In genomic region chr6:38572186-38572813, GRCh38 we compare ENCODE assay signal across 10 cellular contexts.
DNase-seq lines count a peak whose midpoint lies in the region; ATAC-seq and TF ChIP-seq lines count a peak whose summit lies in the region.
"Had no signal": no experiment of that assay in that cellular context is flagged by ENCODE, and none has a peak within 500 bp of the region (broad histone marks: within the 10 kb centered on the region; RNA-seq: fewer than 3 reads in every experiment).

No MANE protein-coding gene starts in this region.

- TF ChIP-seq EP300 in stomach (IDR thresholded peaks at IDR 0.05), result no peak

- ATAC-seq in activated T-cell treated with anti-CD3 and anti-CD28 coated beads, Interleukin-2, amount 50 U/mL, for 4 hours, result peak; percentile 98
- ATAC-seq in HG02885 (IDR thresholded peaks at IDR 0.05; ENCODE audit: poor library complexity, unreplicated experiment) (peak; percentile 54), HG03460 (IDR thresholded peaks at IDR 0.05; ENCODE audit: unreplicated experiment) (no peak), body of pancreas (no peak)

- H3K36me3 ChIP-seq in stomach (peaks cover 0 to 19% (median 14%) of the 10 kb centered on the region in 4 donors), body of pancreas (replicated peaks in 1 of 2; ENCODE audit: insufficient read depth in 1 of 2, low read depth in 2 of 2) (no peaks in the 10 kb centered on the region)
- H3K36me3 ChIP-seq: BE2C had no signal

- no peak for TF ChIP-seq CTCF in stomach (IDR thresholded peaks at IDR 0.05)
- no peak for TF ChIP-seq CTCF in body of pancreas (IDR thresholded peaks at IDR 0.05)

- H3K4me3 Mint-ChIP-seq in activated T-cell treated with anti-CD3 and anti-CD28 coated beads, Interleukin-2, amount 50 U/mL, for 4 hours, result peak overlapping the region; percentile 47
- peak overlapping the region; percentile 46 for H3K4me3 Mint-ChIP-seq in activated T-helper 2 cell treated with anti-CD3 and anti-CD28 coated beads, Interferon-gamma antibody, Interleukin-2, Interleukin-4, amounts not matched to agents 10 μg/mL and 5 μg/mL and 100 μg/mL, durations not matched to agents 14 hours and 24 hours and 36 hours (ENCODE audit: low read depth)
- peak overlapping the region; percentile 47 for H3K4me3 Mint-ChIP-seq in stimulated activated naive CD8-positive, alpha-beta T cell treated with anti-CD3 and anti-CD28 coated beads, Interleukin-15, Interleukin-2, amounts not matched to agents 100 ng/mL and 50 ng/mL, for 24 hours

- 58 to 71% (median 67%) methylated on average over 3 of the region's 3 CpGs for WGBS in stomach, 5 donors
- WGBS in body of pancreas, 2 donors, result 62 to 75% methylated on average over 3 of the region's 3 CpGs

- peak overlapping the region; percentile 86 for H3K27ac Mint-ChIP-seq in activated T-helper 2 cell treated with anti-CD3 and anti-CD28 coated beads, Interferon-gamma antibody, Interleukin-2, Interleukin-4, amounts not matched to agents 10 μg/mL and 5 μg/mL and 100 μg/mL, durations not matched to agents 14 hours and 24 hours and 36 hours
- H3K27ac Mint-ChIP-seq in stimulated activated naive CD8-positive, alpha-beta T cell treated with anti-CD3 and anti-CD28 coated beads, Interleukin-15, Interleukin-2, amounts not matched to agents 100 ng/mL and 50 ng/mL, for 24 hours, result peak overlapping the region; percentile 86

- DNase-seq in activated T-cell treated with anti-CD3 and anti-CD28 coated beads, Interleukin-2, amount 50 U/mL, for 4 hours, result no peak
- DNase-seq in activated T-cell treated with anti-CD3 and anti-CD28 coated beads, Interleukin-2, amount 50 U/mL, for 48 hours, result no peak
- no peak for DNase-seq in activated T-helper 2 cell treated with anti-CD3 and anti-CD28 coated beads, Interferon-gamma antibody, Interleukin-2, Interleukin-4, amounts not matched to agents 10 μg/mL and 5 μg/mL and 100 μg/mL, durations not matched to agents 14 hours and 24 hours and 36 hours (ENCODE audit: low spot score)
- DNase-seq in stomach (no peak), body of pancreas (no peak)
- DNase-seq: BE2C, lower lobe of right lung had no signal

- H3K4me1 Mint-ChIP-seq in activated T-cell treated with anti-CD3 and anti-CD28 coated beads, Interleukin-2, amount 50 U/mL, for 4 hours (ENCODE audit: low read depth), result peaks cover 20% of the 10 kb centered on the region
- peaks cover 26% of the 10 kb centered on the region for H3K4me1 Mint-ChIP-seq in activated T-helper 2 cell treated with anti-CD3 and anti-CD28 coated beads, Interferon-gamma antibody, Interleukin-2, Interleukin-4, amounts not matched to agents 10 μg/mL and 5 μg/mL and 100 μg/mL, durations not matched to agents 14 hours and 24 hours and 36 hours (ENCODE audit: low read depth)
- peaks cover 33% of the 10 kb centered on the region for H3K4me1 Mint-ChIP-seq in stimulated activated naive CD8-positive, alpha-beta T cell treated with anti-CD3 and anti-CD28 coated beads, Interleukin-15, Interleukin-2, amounts not matched to agents 100 ng/mL and 50 ng/mL, for 24 hours (ENCODE audit: low read depth)

- TF ChIP-seq POLR2A in stomach (IDR thresholded peaks at IDR 0.05) (no peak), body of pancreas (IDR thresholded peaks at IDR 0.05) (no peak)

- H3K27me3 ChIP-seq in stomach, result no peaks in the 10 kb centered on the region
- no peaks in the 10 kb centered on the region for H3K27me3 ChIP-seq in body of pancreas
- H3K27me3 ChIP-seq: BE2C had no signal

- intact Hi-C loops in activated T-helper 2 cell treated with anti-CD3 and anti-CD28 coated beads, Interferon-gamma antibody, Interleukin-2, Interleukin-4, amounts not matched to agents 10 μg/mL and 5 μg/mL and 100 μg/mL, durations not matched to agents 14 hours and 24 hours and 36 hours (cut with micrococcal nuclease), result loop anchor here (1.0 to 5.0 kb wide), 4 partner anchors 45 to 140 kb away; partner anchors contain the start of gene BTBD9
- intact Hi-C loops in stomach (cut with DNase I; ENCODE audit: low total_unique reads), result no loop called here
- intact Hi-C loops in body of pancreas (cut with DNase I), result no loop called here

- H3K4me1 ChIP-seq in stomach, result peaks cover 0 to 5% (median 0%) of the 10 kb centered on the region in 4 donors
- H3K4me1 ChIP-seq in body of pancreas, result no peaks in the 10 kb centered on the region

- no peaks in the 10 kb centered on the region for H3K27me3 Mint-ChIP-seq in activated T-cell treated with anti-CD3 and anti-CD28 coated beads, Interleukin-2, amount 50 U/mL, for 4 hours (ENCODE audit: low read depth)
- no peaks in the 10 kb centered on the region for H3K27me3 Mint-ChIP-seq in activated T-helper 2 cell treated with anti-CD3 and anti-CD28 coated beads, Interferon-gamma antibody, Interleukin-2, Interleukin-4, amounts not matched to agents 10 μg/mL and 5 μg/mL and 100 μg/mL, durations not matched to agents 14 hours and 24 hours and 36 hours (ENCODE audit: low read depth)
- no peaks in the 10 kb centered on the region for H3K27me3 Mint-ChIP-seq in stimulated activated naive CD8-positive, alpha-beta T cell treated with anti-CD3 and anti-CD28 coated beads, Interleukin-15, Interleukin-2, amounts not matched to agents 100 ng/mL and 50 ng/mL, for 24 hours

- no peak overlapping the region for H3K27ac ChIP-seq in stomach
- no peak overlapping the region for H3K27ac ChIP-seq in body of pancreas
- H3K27ac ChIP-seq: lower lobe of right lung had no signal

- no peaks in the 10 kb centered on the region for H3K9me3 Mint-ChIP-seq in activated T-cell treated with anti-CD3 and anti-CD28 coated beads, Interleukin-2, amount 50 U/mL, for 4 hours
- no peaks in the 10 kb centered on the region for H3K9me3 Mint-ChIP-seq in activated T-helper 2 cell treated with anti-CD3 and anti-CD28 coated beads, Interferon-gamma antibody, Interleukin-2, Interleukin-4, amounts not matched to agents 10 μg/mL and 5 μg/mL and 100 μg/mL, durations not matched to agents 14 hours and 24 hours and 36 hours
- no peaks in the 10 kb centered on the region for H3K9me3 Mint-ChIP-seq in stimulated activated naive CD8-positive, alpha-beta T cell treated with anti-CD3 and anti-CD28 coated beads, Interleukin-15, Interleukin-2, amounts not matched to agents 100 ng/mL and 50 ng/mL, for 24 hours

- no peaks in the 10 kb centered on the region for H3K9me3 ChIP-seq in stomach
- H3K9me3 ChIP-seq in body of pancreas, result no peaks in the 10 kb centered on the region
- H3K9me3 ChIP-seq: BE2C, lower lobe of right lung had no signal

- peaks cover 31% of the 10 kb centered on the region for H3K36me3 Mint-ChIP-seq in activated T-cell treated with anti-CD3 and anti-CD28 coated beads, Interleukin-2, amount 50 U/mL, for 4 hours (ENCODE audit: insufficient read depth)
- peaks cover 9% of the 10 kb centered on the region for H3K36me3 Mint-ChIP-seq in activated T-helper 2 cell treated with anti-CD3 and anti-CD28 coated beads, Interferon-gamma antibody, Interleukin-2, Interleukin-4, amounts not matched to agents 10 μg/mL and 5 μg/mL and 100 μg/mL, durations not matched to agents 14 hours and 24 hours and 36 hours (ENCODE audit: low read depth)
- H3K36me3 Mint-ChIP-seq in stimulated activated naive CD8-positive, alpha-beta T cell treated with anti-CD3 and anti-CD28 coated beads, Interleukin-15, Interleukin-2, amounts not matched to agents 100 ng/mL and 50 ng/mL, for 24 hours (ENCODE audit: low read depth), result peaks cover 11% of the 10 kb centered on the region

- H3K4me3 ChIP-seq in stomach, result no peak overlapping the region
- H3K4me3 ChIP-seq in body of pancreas, result no peak overlapping the region
- H3K4me3 ChIP-seq: lower lobe of right lung had no signal

Comparison
In these comparisons a context has a peak if more than half of its experiments do, and no peak if none do; other contexts are left out.
1. ATAC-seq: peak in activated T-cell treated with anti-CD3 and anti-CD28 coated beads, Interleukin-2, amount 50 U/mL, for 4 hours (2 of 2) and HG02885 (single experiment); none in HG03460 (single experiment) and body of pancreas (single experiment).
2. Peak in every context shown above with its lines, with median percentiles within 50 percentile points of each other: H3K4me3 Mint-ChIP-seq.